In genomic region chr18:78503129-78503528, GRCh38 we compare ENCODE assay signal across 6 cellular contexts.
"Had no signal": no experiment of that assay in that cellular context is flagged by ENCODE, and none has a peak within 500 bp of the region (broad histone marks: within the 10 kb centered on the region; RNA-seq: fewer than 3 reads in every experiment).

No MANE protein-coding gene starts in this region.

- H3K9me3 ChIP-seq: HAP-1 had no signal

- H3K4me1 ChIP-seq: HAP-1 had no signal

- H3K27ac ChIP-seq: GM23248, HL-60 had no signal

- H3K4me3 ChIP-seq: GM23248, HAP-1 had no signal

- H2AFZ ChIP-seq: GM23248 had no signal

- H3K36me3 ChIP-seq: HAP-1 had no signal

- H3K9ac ChIP-seq: GM23248 had no signal

- DNase-seq: GM23248, GOT3, H7, HFFc6 had no signal
